In the genomic region with DNA sequence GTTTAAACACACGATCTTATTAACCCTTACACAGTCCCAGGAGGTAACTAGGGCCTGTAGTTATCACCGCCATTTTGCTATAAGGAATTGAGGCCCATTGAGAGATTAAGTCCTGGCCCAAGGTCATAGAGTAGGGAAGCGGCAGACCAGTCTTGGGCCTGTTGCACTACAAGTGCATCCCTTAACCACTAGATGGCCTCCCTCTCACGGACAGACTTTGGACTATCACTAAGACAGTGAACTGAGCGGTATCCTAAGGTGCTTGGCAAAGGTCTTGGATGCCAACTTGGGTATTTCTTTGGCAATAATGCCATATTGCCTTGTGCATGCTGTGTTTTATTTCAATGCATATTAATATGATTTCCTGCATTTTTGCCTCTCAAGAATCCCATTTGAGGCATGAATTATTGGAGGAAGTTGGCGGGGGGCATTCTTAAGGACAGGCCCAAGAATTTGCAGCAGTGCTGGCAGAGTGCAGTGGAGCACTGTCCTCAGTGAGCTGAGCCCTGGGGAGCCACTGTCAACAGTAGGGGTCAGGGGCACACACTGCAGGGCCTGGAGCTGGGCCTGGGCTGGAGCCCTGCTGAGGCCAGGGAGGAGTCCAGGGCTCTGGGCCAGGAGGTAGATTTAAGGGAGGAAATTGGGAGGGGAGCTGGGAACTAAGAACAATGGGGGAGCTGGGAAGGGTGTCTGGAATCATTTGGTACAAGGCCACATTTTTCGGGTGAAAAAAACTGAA, we compare ENCODE assay signal across 9 cellular contexts.
DNase-seq lines count a peak whose midpoint lies in the region; ATAC-seq, FAIRE-seq and TF ChIP-seq lines count a peak whose summit lies in the region.
"Had no signal": no experiment of that assay in that cellular context is flagged by ENCODE, and none has a peak within 500 bp of the region (broad histone marks: within the 10 kb centered on the region; RNA-seq: fewer than 3 reads in every experiment).

No MANE protein-coding gene starts in this region.

- H3K4me1 Mint-ChIP-seq in natural killer cell treated with Interleukin-12 subunit alpha and Interleukin-12 subunit beta and Interleukin-15 and Interleukin-18, amount 100 ng/mL, for 72 hours (ENCODE audit: low read depth in 2 of 2): peaks cover 27 to 46% of the 10 kb centered on the region in 2 donors

- FAIRE-seq in H54 (lab: Jason Lieb, UNC) (no peak), frontal cortex (lab: Jason Lieb, UNC) (no peak)

- H3K4me3 Mint-ChIP-seq in natural killer cell treated with Interleukin-12 subunit alpha and Interleukin-12 subunit beta and Interleukin-15 and Interleukin-18, amount 100 ng/mL, for 72 hours: no peak overlapping the region

- peak overlapping the region in 1 of 2 donors; percentile 49 for H3K27ac Mint-ChIP-seq in natural killer cell treated with Interleukin-12 subunit alpha and Interleukin-12 subunit beta and Interleukin-15 and Interleukin-18, amount 100 ng/mL, for 72 hours

- H3K27me3 Mint-ChIP-seq in natural killer cell treated with Interleukin-12 subunit alpha and Interleukin-12 subunit beta and Interleukin-15 and Interleukin-18, amount 100 ng/mL, for 72 hours: peaks cover 3 to 11% of the 10 kb centered on the region in 2 donors

- H3K36me3 Mint-ChIP-seq in natural killer cell treated with Interleukin-12 subunit alpha and Interleukin-12 subunit beta and Interleukin-15 and Interleukin-18, amount 100 ng/mL, for 72 hours: no peaks in the 10 kb centered on the region

- peak; percentile 85 for TF ChIP-seq CTCF in choroid plexus epithelial cell (conservative IDR thresholded peaks at IDR 0.05; ENCODE audit: low read depth, low read length)

- no peak for TF ChIP-seq POLR2A in H54 (IDR thresholded peaks at IDR 0.05; ENCODE audit: low read depth, low read length)

- peak; percentile 47 to 71 for ATAC-seq in natural killer cell treated with Interleukin-12 subunit alpha and Interleukin-12 subunit beta and Interleukin-15 and Interleukin-18, amount 100 ng/mL, for 72 hours

- peaks cover 7% of the 10 kb centered on the region for H3K9me3 Mint-ChIP-seq in natural killer cell treated with Interleukin-12 subunit alpha and Interleukin-12 subunit beta and Interleukin-15 and Interleukin-18, amount 100 ng/mL, for 72 hours

- H3K4me3 ChIP-seq in choroid plexus epithelial cell (ENCODE audit: low read depth, low read length): no peak overlapping the region
- H3K4me3 ChIP-seq: skin epidermis had no signal

- DNase-seq in GDM1 (lab: John Stamatoyannopoulos, UW) (peak; percentile 48), H54 (ENCODE audit: insufficient read length, low spot score) (peak; percentile 25), NOMO-1 treated with dmso at 0.1 percent for 144 hours (lab: John Stamatoyannopoulos, UW; ENCODE audit: unreplicated experiment) (peak; percentile 37), choroid plexus epithelial cell (ENCODE audit: low read depth) (peak; percentile 79), superior temporal gyrus (ENCODE audit: extremely low spot score) (no peak), frontal cortex (ENCODE audit: low spot score in 2 of 2) (no peak)
- DNase-seq in natural killer cell treated with Interleukin-12 subunit alpha and Interleukin-12 subunit beta and Interleukin-15 and Interleukin-18, amount 100 ng/mL, for 72 hours (ENCODE audit: low spot score): no peak
- DNase-seq in effector CD4-positive, alpha-beta T cell: no peak

Comparison
In these comparisons a context has a peak if more than half of its experiments do, and no peak if none do; other contexts are left out.
1. DNase-seq: peak in GDM1 (single experiment), H54 (single experiment), NOMO-1 treated with dmso at 0.1 percent for 144 hours (single experiment) and choroid plexus epithelial cell (single experiment); none in natural killer cell treated with Interleukin-12 subunit alpha and Interleukin-12 subunit beta and Interleukin-15 and Interleukin-18, amount 100 ng/mL, for 72 hours (single experiment), superior temporal gyrus (single experiment), effector CD4-positive, alpha-beta T cell (single experiment) and frontal cortex (0 of 2).